1 cellular context compared by ENCODE assay signal in genomic region chr7:6533893-6534804, GRCh38.
TF ChIP-seq lines count a peak whose summit lies in the region.

No MANE protein-coding gene starts in this region.

TF ChIP-seq in K562, 482 proteins besides CTCF, POLR2A, EP300 and RAD21:
- TF ChIP-seq PKNOX1 (IDR thresholded peaks at IDR 0.05), result peak; percentile 75
- no peak for TF ChIP-seq CSDE1 (IDR thresholded peaks at IDR 0.05)
- 0 out of 2 replicates have a peak, but pooled peaks have one; percentile 15 for TF ChIP-seq CREM (IDR thresholded peaks at IDR 0.05; ENCODE audit: low read depth)
- no peak for TF ChIP-seq CREBBP (IDR thresholded peaks at IDR 0.05; ENCODE audit: low read depth, low read length)
- TF ChIP-seq E2F5 (CRISPR knock-in tag; IDR thresholded peaks at IDR 0.05), result no peak
- TF ChIP-seq ZNF431 (CRISPR knock-in tag; IDR thresholded peaks at IDR 0.05), result no peak
- no peak for TF ChIP-seq NR1H2 (CRISPR knock-in tag; IDR thresholded peaks at IDR 0.05)
- no peak for TF ChIP-seq BRD4 (IDR thresholded peaks at IDR 0.05)
- TF ChIP-seq NCOA4 (IDR thresholded peaks at IDR 0.05; ENCODE audit: partially characterized antibody), result no peak
- no peak for TF ChIP-seq SREBF1 (IDR thresholded peaks at IDR 0.05; ENCODE audit: borderline replicate concordance, low read depth, low read length)
- no peak for TF ChIP-seq SIRT6 (IDR thresholded peaks at IDR 0.05; ENCODE audit: low read depth, low read length)
- TF ChIP-seq MTA2 (IDR thresholded peaks at IDR 0.05; ENCODE audit: low read depth), result no peak
- TF ChIP-seq ZNF717 (CRISPR knock-in tag; IDR thresholded peaks at IDR 0.05), result no peak
- TF ChIP-seq MEIS2 (IDR thresholded peaks at IDR 0.05; ENCODE audit: partially characterized antibody), result peak; percentile 44
- no peak for TF ChIP-seq NFXL1 (CRISPR knock-in tag; IDR thresholded peaks at IDR 0.05)
- no peak for TF ChIP-seq RAD51 (IDR thresholded peaks at IDR 0.05; ENCODE audit: borderline replicate concordance, low read depth)
- no peak for TF ChIP-seq FOSL1 (tag; conservative IDR thresholded peaks at IDR 0.05)
- TF ChIP-seq HDAC1 (IDR thresholded peaks at IDR 0.05), result no peak
- no peak for TF ChIP-seq MCM7 (IDR thresholded peaks at IDR 0.05)
- no peak for TF ChIP-seq EZH2 (IDR thresholded peaks at IDR 0.05; ENCODE audit: borderline replicate concordance, low read depth, low read length)
- TF ChIP-seq TRIM25 (IDR thresholded peaks at IDR 0.05; ENCODE audit: borderline replicate concordance), result no peak
- TF ChIP-seq PREB (CRISPR knock-in tag; IDR thresholded peaks at IDR 0.05), result no peak
- TF ChIP-seq CREB1 (IDR thresholded peaks at IDR 0.05), result no peak
- TF ChIP-seq CREB1 (CRISPR knock-in tag; IDR thresholded peaks at IDR 0.05), result no peak
- TF ChIP-seq TAF1 (IDR thresholded peaks at IDR 0.05; ENCODE audit: control insufficient read depth, extremely low read depth, insufficient read depth, low read length, severe bottlenecking), result no peak
- no peak for TF ChIP-seq THAP7 (CRISPR knock-in tag; IDR thresholded peaks at IDR 0.05)
- TF ChIP-seq BDP1 (IDR thresholded peaks at IDR 0.05; ENCODE audit: insufficient read depth, insufficient read length), result no peak
